ENCODE assay signal across 17 cellular contexts in genomic region chr20:43766395-43766794, GRCh38. TPM values are rescaled to one million over a fixed set of nuclear protein-coding genes. Genes with fewer than 3 reads are reported as not detected.
DNase-seq lines count a peak whose midpoint lies in the region; ATAC-seq lines count a peak whose summit lies in the region.
"Had no signal": no experiment of that assay in that cellular context is flagged by ENCODE, and none has a peak within 500 bp of the region (broad histone marks: within the 10 kb centered on the region; RNA-seq: fewer than 3 reads in every experiment).

No MANE protein-coding gene starts in this region.

- H3K36me3 ChIP-seq in ectodermal cell (ENCODE audit: control insufficient read depth, insufficient read depth, low read length) (no peaks in the 10 kb centered on the region), stomach smooth muscle (ENCODE audit: control insufficient read depth in 2 of 2, insufficient read depth in 2 of 2, low read length in 2 of 2) (no peaks in the 10 kb centered on the region)
- H3K36me3 ChIP-seq: cardiac muscle cell, suprapubic skin had no signal

- H3K9me3 ChIP-seq in ectodermal cell (ENCODE audit: control insufficient read depth, low read length): no peaks in the 10 kb centered on the region
- H3K9me3 ChIP-seq in stomach smooth muscle (ENCODE audit: control insufficient read depth in 2 of 2, low read length in 2 of 2): no peaks in the 10 kb centered on the region
- H3K9me3 ChIP-seq: suprapubic skin had no signal

- H3K9ac ChIP-seq in stomach smooth muscle (ENCODE audit: low read length in 2 of 2): no peak overlapping the region

- peaks cover 17% of the 10 kb centered on the region for H3K4me1 ChIP-seq in ectodermal cell (ENCODE audit: control insufficient read depth, insufficient read depth, low read length)
- H3K4me1 ChIP-seq in stomach smooth muscle (ENCODE audit: control insufficient read depth, insufficient read depth, low read length): peaks cover 35% of the 10 kb centered on the region

- ATAC-seq in HG03196 (IDR thresholded peaks at IDR 0.05; ENCODE audit: unreplicated experiment) (no peak), HG03457 (IDR thresholded peaks at IDR 0.05; ENCODE audit: unreplicated experiment) (no peak), HG03025 (IDR thresholded peaks at IDR 0.05; ENCODE audit: low FRiP score, unreplicated experiment) (no peak)
- ATAC-seq: activated CD8-positive, alpha-beta T cell treated with anti-CD3 and anti-CD28 coated beads, Interleukin-2, amount 10 ng/mL, durations not matched to agents 7 days and 5 days had no signal

- DNase-seq in NCI-H2029 (lab: John Stamatoyannopoulos, UW) (peak; percentile 25), inferior parietal cortex (ENCODE audit: extremely low spot score) (peak; percentile 51), T1000 (lab: John Stamatoyannopoulos, UW) (no peak)
- DNase-seq: activated CD8-positive, alpha-beta T cell treated with anti-CD3 and anti-CD28 coated beads, Interleukin-2, amount 10 ng/mL, durations not matched to agents 7 days and 5 days; COR-L47; MM.1S; NCI-H2107; NCI-H526 treated with DMSO at 0.1 percent for 48 hours; SHP77; stimulated activated CD4-positive, alpha-beta T cell treated with anti-CD3 and anti-CD28 coated beads, Interleukin-4, amount 100 ng/mL, for 24 hours had no signal

- 74 to 80% methylated on average over 6 of the region's 6 CpGs for WGBS in ectodermal cell, 2 experiments

- H3K27me3 ChIP-seq in ectodermal cell (ENCODE audit: control insufficient read depth, insufficient read depth, low read length, poor library complexity, severe bottlenecking) (no peaks in the 10 kb centered on the region), stomach smooth muscle (ENCODE audit: control insufficient read depth in 1 of 2, insufficient read depth in 2 of 2, low read length in 2 of 2) (peaks cover 0 to 2% of the 10 kb centered on the region in 2 donors)
- H3K27me3 ChIP-seq: cardiac muscle cell had no signal

- H3K27ac ChIP-seq in ectodermal cell (ENCODE audit: insufficient read depth, low read depth, low read length, poor library complexity, severe bottlenecking): peak overlapping the region; percentile 53
- H3K27ac ChIP-seq in stomach smooth muscle (ENCODE audit: low read length): peak overlapping the region; percentile 11
- H3K27ac ChIP-seq: cardiac muscle cell, suprapubic skin had no signal

- H3K4me3 ChIP-seq in ectodermal cell (ENCODE audit: insufficient read depth, low read depth, low read length) (no peak overlapping the region), stomach smooth muscle (ENCODE audit: low read length in 2 of 2) (peak overlapping the region in 1 of 2 donors; percentile 29)
- H3K4me3 ChIP-seq: cardiac muscle cell, suprapubic skin had no signal

RNA-seq across cellular contexts. Expression of gene GTSF1L, which starts 39.6 kb away (rescaled TPM):
- polyA plus RNA-seq in ectodermal cell (2013, experiment 1 of 4): not detected
- polyA plus RNA-seq in ectodermal cell (2013, experiment 2 of 4): not detected
- not detected for polyA plus RNA-seq in ectodermal cell (2013, experiment 3 of 4)
- not detected for polyA plus RNA-seq in ectodermal cell (2013, experiment 4 of 4)
- polyA plus RNA-seq: cardiac muscle cell had no signal
